17 cellular contexts compared by ENCODE assay signal in the genomic region with DNA sequence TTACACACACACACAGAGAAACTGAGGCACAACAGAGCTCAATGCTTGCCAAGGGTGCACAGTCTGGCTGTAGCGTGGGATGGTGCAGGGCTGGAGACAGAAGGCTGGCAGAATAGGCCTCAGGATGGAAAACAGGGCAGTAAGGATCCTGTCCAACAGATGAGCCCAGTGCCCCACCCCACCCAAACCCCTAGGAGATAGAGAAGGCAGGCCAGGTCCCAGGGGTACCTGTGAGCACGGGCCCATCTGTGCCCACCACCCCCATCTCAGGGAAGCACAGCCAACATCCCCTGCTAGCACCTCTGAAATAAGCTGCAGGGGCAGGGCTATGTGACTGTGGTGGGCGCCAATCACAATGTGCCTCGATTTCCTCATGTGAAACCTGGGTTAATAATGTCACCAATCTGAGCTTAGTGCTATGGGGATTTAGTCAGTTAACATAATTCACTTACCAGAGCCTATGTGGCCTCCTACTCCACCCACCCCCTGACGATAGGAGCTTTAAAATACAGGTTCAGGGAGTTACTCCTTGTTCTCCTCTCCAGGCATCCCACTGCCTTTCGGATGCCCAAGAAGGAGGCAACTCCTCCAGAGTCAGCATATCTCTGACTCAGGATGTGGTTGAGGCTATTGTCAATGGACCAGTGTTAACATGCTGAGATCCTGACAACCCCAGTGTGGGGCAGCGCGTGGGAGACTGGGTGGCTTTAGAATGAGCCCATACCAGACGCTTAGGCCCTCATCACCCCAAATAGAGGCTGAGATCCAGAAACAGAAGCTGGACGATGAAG. TPM values are rescaled to one million over a fixed set of nuclear protein-coding genes. Genes with fewer than 3 reads are reported as not detected.
A peak's percentile ranks its signal among the peaks of the same experiment; 100 is the strongest.
DNase-seq lines count a peak whose midpoint lies in the region; ATAC-seq, FAIRE-seq and TF ChIP-seq lines count a peak whose summit lies in the region.
"Had no signal": no experiment of that assay in that cellular context is flagged by ENCODE, and none has a peak within 500 bp of the region (broad histone marks: within the 10 kb centered on the region; RNA-seq: fewer than 3 reads in every experiment).

No MANE protein-coding gene starts in this region.

- H3K4me2 ChIP-seq in DOHH2 (ENCODE audit: low read length) (peak overlapping the region; percentile 15; the same call in 1 of the 2 replicates), OCI-LY1 (ENCODE audit: low read length) (no peak overlapping the region), H1 (ENCODE audit: insufficient read depth in 1 of 2, low read depth in 2 of 2, low read length in 2 of 2) (no peak overlapping the region)

- H3K56ac ChIP-seq in H1 (replicated peaks; ENCODE audit: insufficient read length, low read depth, low read length): no peak overlapping the region

- TF ChIP-seq POLR2A in H1 (IDR thresholded peaks at IDR 0.05; ENCODE audit: control extremely low read depth in 1 of 2, low read depth in 2 of 2, low read length in 2 of 2): no peak

- no peak for FAIRE-seq in H1 (lab: Jason Lieb, UNC)
- FAIRE-seq: GM18507 had no signal

- no peak overlapping the region for H2BK120ac ChIP-seq in H1 (replicated peaks; ENCODE audit: low read depth, low read length)

- no peak for TF ChIP-seq EP300 in H1 (IDR thresholded peaks at IDR 0.05; ENCODE audit: borderline replicate concordance in 1 of 2, low read depth in 2 of 2, low read length in 2 of 2)

- H2BK12ac ChIP-seq in H1 (ENCODE audit: low read depth, low read length): no peak overlapping the region

- peaks cover 97% of the 10 kb centered on the region for H3K4me1 ChIP-seq in DOHH2 (ENCODE audit: control insufficient read depth, low read length)
- peaks cover 82% of the 10 kb centered on the region for H3K4me1 ChIP-seq in OCI-LY1 (ENCODE audit: insufficient read depth, low read length, severe bottlenecking)
- H3K4me1 ChIP-seq in H1 (replicated peaks in 1 of 4; ENCODE audit: control insufficient read depth in 3 of 4, insufficient read depth in 4 of 4, low read length in 3 of 4): peaks cover 0 to 7% (median 2%) of the 10 kb centered on the region in 4 experiments; a peak in 3 of 7 replicates

- H3K27ac ChIP-seq in DOHH2 (ENCODE audit: low read depth, low read length) (no peak overlapping the region), OCI-LY1 (ENCODE audit: low read depth, low read length, poor library complexity, severe bottlenecking) (peak overlapping the region; percentile 87), H1 (ENCODE audit: low read depth, low read length) (no peak overlapping the region)
- H3K27ac ChIP-seq: psoas muscle had no signal

- H2BK5ac ChIP-seq in H1 (ENCODE audit: low read depth, low read length): no peak overlapping the region

- H3F3A ChIP-seq in DOHH2 (ENCODE audit: control insufficient read depth, insufficient read depth): peaks cover 23% of the 10 kb centered on the region
- no peaks in the 10 kb centered on the region; the same call in 1 of the 2 replicates for H3F3A ChIP-seq in OCI-LY1 (ENCODE audit: insufficient read depth, low read length)

- H3K9me2 ChIP-seq in DOHH2 (replicated peaks; ENCODE audit: control insufficient read depth, low read length): no peaks in the 10 kb centered on the region
- H3K9me2 ChIP-seq in OCI-LY1 (ENCODE audit: low read depth, low read length): no peaks in the 10 kb centered on the region

- H3K4ac ChIP-seq in H1 (replicated peaks; ENCODE audit: insufficient read length, low read depth, low read length): no peak overlapping the region

- no peak for TF ChIP-seq RAD21 in H1 (IDR thresholded peaks at IDR 0.05 in 1 of 2, conservative IDR thresholded peaks at IDR 0.05 in 1 of 2; ENCODE audit: low read depth in 2 of 2, low read length in 2 of 2)

- no peak for ATAC-seq in sciatic nerve
- no peak for ATAC-seq in activated CD4-positive, CD25-positive, alpha-beta regulatory T cell treated with anti-CD3 and anti-CD28 coated beads, Interleukin-2, amount 50 U/mL, for 24 hours
- ATAC-seq: Panc1, psoas muscle had no signal

- H3K9ac ChIP-seq in OCI-LY1 (ENCODE audit: low read length) (no peak overlapping the region), H1 (replicated peaks in 1 of 4; ENCODE audit: extremely low read depth in 1 of 4, low read depth in 3 of 4, low read length in 3 of 4) (no peak overlapping the region)

- H3K79me1 ChIP-seq in H1 (ENCODE audit: low read depth, low read length): peaks cover 21% of the 10 kb centered on the region

- H3K4me3 ChIP-seq in DOHH2 (ENCODE audit: low read length) (no peak overlapping the region), OCI-LY1 (ENCODE audit: low read depth, low read length, poor library complexity, severe bottlenecking) (no peak overlapping the region), H1 (ENCODE audit: extremely low read depth in 1 of 4, insufficient read depth in 2 of 4, low read depth in 3 of 4, low read length in 4 of 4) (no peak overlapping the region)
- H3K4me3 ChIP-seq: mucosa of descending colon, psoas muscle had no signal

- H2AFZ ChIP-seq in OCI-LY1 (ENCODE audit: low read length) (no peak overlapping the region), H1 (ENCODE audit: low read length) (no peak overlapping the region)

- WGBS in H1 (ENCODE audit: extremely low coverage in 1 of 2, insufficient coverage in 1 of 2, insufficient read length in 1 of 2, insufficient replicate concordance in 2 of 2, low coverage in 1 of 2, low lambda C conversion rate in 2 of 2, missing lambda C conversion rate in 1 of 2), 2 experiments: 83% methylated on average over 10 of the region's 10 CpGs; no CpG with 5 or more reads in 1 of the 2 experiments

- no peak overlapping the region for H2BK15ac ChIP-seq in H1 (ENCODE audit: low read length)

- H3K18ac ChIP-seq in H1 (ENCODE audit: extremely low read depth, low read length): no peak overlapping the region

- H3K36me3 ChIP-seq in DOHH2 (ENCODE audit: control insufficient read depth, low read length): no peaks in the 10 kb centered on the region
- no peaks in the 10 kb centered on the region for H3K36me3 ChIP-seq in OCI-LY1 (ENCODE audit: insufficient read depth, low read length)
- no peaks in the 10 kb centered on the region for H3K36me3 ChIP-seq in H1 (ENCODE audit: control insufficient read depth in 2 of 4, insufficient read depth in 4 of 4, low read length in 3 of 4)

- H4K20me1 ChIP-seq in DOHH2 (ENCODE audit: control insufficient read depth, insufficient read depth, low read depth, low read length) (peaks cover 8% of the 10 kb centered on the region; the same call in 1 of the 2 replicates), OCI-LY1 (ENCODE audit: insufficient read depth, low read length) (no peaks in the 10 kb centered on the region), H1 (replicated peaks in 1 of 2; ENCODE audit: control insufficient read depth in 1 of 2, insufficient read depth in 2 of 2, low read length in 2 of 2) (peaks cover 3 to 18% of the 10 kb centered on the region in 2 experiments)

- TF ChIP-seq CTCF in DOHH2 (IDR thresholded peaks at IDR 0.05; ENCODE audit: low read depth, low read length, poor library complexity, severe bottlenecking): no peak
- no peak for TF ChIP-seq CTCF in OCI-LY1 (IDR thresholded peaks at IDR 0.05; ENCODE audit: low read length)
- TF ChIP-seq CTCF in H1 (IDR thresholded peaks at IDR 0.05; ENCODE audit: control extremely low read depth in 1 of 3, insufficient read depth in 1 of 3, low read depth in 1 of 3, low read length in 3 of 3): no peak

- CTCF ChIA-PET in H1 (lab: Charles Lee; ENCODE audit: partially characterized antibody): interaction anchor here (0.7 to 1.7 kb wide), 7 partner anchors 10 to 316 kb away, joined by 3 to 4 read pairs (median 3); no protein-coding TSS in a partner anchor

- H3K27me3 ChIP-seq in DOHH2 (ENCODE audit: control insufficient read depth, low read length) (no peaks in the 10 kb centered on the region), OCI-LY1 (ENCODE audit: insufficient read depth, low read length) (no peaks in the 10 kb centered on the region), H1 (replicated peaks in 1 of 4; ENCODE audit: control insufficient read depth in 3 of 4, extremely low read depth in 1 of 4, insufficient read depth in 3 of 4, low read length in 3 of 4) (no peaks in the 10 kb centered on the region)

- H3K9me3 ChIP-seq in DOHH2 (ENCODE audit: control insufficient read depth, insufficient read depth, low read length) (no peaks in the 10 kb centered on the region), OCI-LY1 (ENCODE audit: low read length) (no peaks in the 10 kb centered on the region), H1 (ENCODE audit: insufficient read depth in 2 of 2, low read depth in 1 of 2, low read length in 1 of 2) (no peaks in the 10 kb centered on the region)
- H3K9me3 ChIP-seq: mucosa of descending colon, psoas muscle had no signal

- H3K14ac ChIP-seq in H1 (ENCODE audit: insufficient read length): no peak overlapping the region

- intact Hi-C loops in sciatic nerve (cut with DNase I): no loop called here

- H4K5ac ChIP-seq in H1 (ENCODE audit: insufficient read length, low read depth, low read length): no peak overlapping the region

- no peaks in the 10 kb centered on the region for H3K23me2 ChIP-seq in H1 (ENCODE audit: low read depth, low read length)

- H3K23ac ChIP-seq in H1 (ENCODE audit: insufficient read length): no peak overlapping the region

- no peak overlapping the region for H4K8ac ChIP-seq in H1 (ENCODE audit: extremely low read depth, insufficient read depth, low read length)

- H3K79me2 ChIP-seq in DOHH2 (ENCODE audit: control insufficient read depth, low read length) (peaks cover 98% of the 10 kb centered on the region), OCI-LY1 (ENCODE audit: insufficient read depth, low read length) (peaks cover 66% of the 10 kb centered on the region), H1 (ENCODE audit: control insufficient read depth in 1 of 2, insufficient read depth in 2 of 2, low read length in 2 of 2) (peaks cover 0 to 85% of the 10 kb centered on the region in 2 experiments; a peak in 3 of 4 replicates)

- POLR2A ChIA-PET in H1 (lab: Charles Lee; ENCODE audit: partially characterized antibody): interaction anchor here (1.0 kb wide), 2 partner anchors 8 to 70 kb away, joined by 3 read pairs; no protein-coding TSS in a partner anchor

- H4K91ac ChIP-seq in H1 (replicated peaks; ENCODE audit: insufficient read length, low read length): no peak overlapping the region

- H2BK20ac ChIP-seq in H1 (ENCODE audit: low read length): no peak overlapping the region

- DNase-seq in H1 (ENCODE audit: low read depth in 1 of 2, low spot score in 2 of 2) (no peak), sciatic nerve (ENCODE audit: low spot score) (peak; percentile 49), NK-92 (lab: John Stamatoyannopoulos, UW; ENCODE audit: unreplicated experiment) (no peak), SHP77 treated with DMSO at 0.1 percent for 48 hours (lab: John Stamatoyannopoulos, UW) (no peak)
- DNase-seq: activated CD4-positive, alpha-beta T cell treated with anti-CD3 and anti-CD28 coated beads, Interleukin-2, amount 50 U/mL, for 4 hours; activated naive CD4-positive, alpha-beta T cell; dermis blood vessel endothelial cell; GDM1; HFFc6; NCI-H1417; psoas muscle had no signal

- 0 out of 2 replicates have a peak overlapping the region, but pooled peaks have one; percentile 61 for H2AK5ac ChIP-seq in H1 (ENCODE audit: low read depth, low read length)

RNA-seq across cellular contexts. Expression of a gene that starts 27.6 kb away (rescaled TPM):
- total RNA-seq in H1 (2021; fragmentation: NEBNext Ultra II Directional; extraction: Animal tissue kit (Norgen Biotek cat#: 25700)): 22.8 and 22.9 TPM in 2 replicates
- 6.6 and 9.7 TPM in 2 replicates for polyA plus RNA-seq in H1 (2011; rRNA removed)
- polyA plus RNA-seq in H1 (2011; cell fraction: cytosol; rRNA removed): 6.7 TPM
- 9.6 TPM for polyA plus RNA-seq in H1 (2011; cell fraction: nucleus; rRNA removed)
- 11.7 to 13.9 TPM (median 12.5 TPM) in 4 replicates for polyA plus RNA-seq in H1 (2012, experiment 1 of 2)
- 4.3 TPM for polyA plus RNA-seq in H1 (2012, experiment 2 of 2)
- 12.0 TPM for polyA plus RNA-seq in H1 (2013, experiment 1 of 2)
- polyA plus RNA-seq in H1 (2013, experiment 2 of 2): 12.8 TPM
- polyA minus RNA-seq in H1 (2011; rRNA and poly(A)+ RNA removed): 12.8 and 13.2 TPM in 2 replicates
- 10.7 TPM for polyA minus RNA-seq in H1 (2011; cell fraction: cytosol; rRNA and poly(A)+ RNA removed)
- polyA minus RNA-seq in H1 (2011; cell fraction: nucleus; rRNA and poly(A)+ RNA removed): 14.0 TPM
- 31.0 TPM for total RNA-seq in sciatic nerve
